1 cellular context compared by ENCODE assay signal in genomic region chr18:2518473-2518872, GRCh38.
TF ChIP-seq lines count a peak whose summit lies in the region.

No MANE protein-coding gene starts in this region.

TF ChIP-seq in HepG2, 621 proteins besides CTCF, POLR2A, EP300 and RAD21:
- TF ChIP-seq ZNF282 (IDR thresholded peaks at IDR 0.05; ENCODE audit: partially characterized antibody) (no peak), EEA1 (CRISPR knock-in tag; IDR thresholded peaks at IDR 0.05; ENCODE audit: borderline replicate concordance) (no peak), ZNF207 (IDR thresholded peaks at IDR 0.05; ENCODE audit: borderline replicate concordance) (no peak), PAF1 (CRISPR knock-in tag; IDR thresholded peaks at IDR 0.05) (no peak), DMAP1 (CRISPR knock-in tag; IDR thresholded peaks at IDR 0.05) (no peak), SRY (CRISPR knock-in tag; IDR thresholded peaks at IDR 0.05) (no peak), ZNF672 (CRISPR knock-in tag; IDR thresholded peaks at IDR 0.05) (no peak), ZNF333 (CRISPR knock-in tag; IDR thresholded peaks at IDR 0.05; ENCODE audit: borderline replicate concordance) (no peak), CENPBD1 (CRISPR knock-in tag; IDR thresholded peaks at IDR 0.05; ENCODE audit: borderline replicate concordance, low read depth) (no peak), HMGXB4 (CRISPR knock-in tag; IDR thresholded peaks at IDR 0.05; ENCODE audit: borderline replicate concordance in 1 of 2, low read depth in 1 of 2) (no peak), ZSCAN29 (CRISPR knock-in tag; conservative IDR thresholded peaks at IDR 0.05) (no peak)
- TF ChIP-seq, protein P1, sequence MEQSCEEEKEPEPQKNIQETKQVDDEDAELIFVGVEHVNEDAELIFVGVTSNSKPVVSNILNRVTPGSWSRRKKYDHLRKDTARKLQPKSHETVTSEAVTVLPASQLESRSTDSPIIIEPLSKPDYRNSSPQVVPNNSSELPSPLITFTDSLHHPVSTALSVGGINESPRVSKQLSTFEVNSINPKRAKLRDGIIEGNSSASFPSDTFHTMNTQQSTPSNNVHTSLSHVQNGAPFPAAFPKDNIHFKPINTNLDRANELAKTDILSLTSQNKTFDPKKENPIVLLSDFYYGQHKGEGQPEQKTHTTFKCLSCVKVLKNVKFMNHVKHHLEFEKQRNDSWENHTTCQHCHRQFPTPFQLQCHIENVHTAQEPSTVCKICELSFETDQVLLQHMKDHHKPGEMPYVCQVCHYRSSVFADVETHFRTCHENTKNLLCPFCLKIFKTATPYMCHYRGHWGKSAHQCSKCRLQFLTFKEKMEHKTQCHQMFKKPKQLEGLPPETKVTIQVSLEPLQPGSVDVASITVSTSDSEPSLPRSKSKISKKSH (CRISPR knock-in tag; IDR thresholded peaks at IDR 0.05; ENCODE audit: borderline replicate concordance): no peak
- TF ChIP-seq, protein P2, sequence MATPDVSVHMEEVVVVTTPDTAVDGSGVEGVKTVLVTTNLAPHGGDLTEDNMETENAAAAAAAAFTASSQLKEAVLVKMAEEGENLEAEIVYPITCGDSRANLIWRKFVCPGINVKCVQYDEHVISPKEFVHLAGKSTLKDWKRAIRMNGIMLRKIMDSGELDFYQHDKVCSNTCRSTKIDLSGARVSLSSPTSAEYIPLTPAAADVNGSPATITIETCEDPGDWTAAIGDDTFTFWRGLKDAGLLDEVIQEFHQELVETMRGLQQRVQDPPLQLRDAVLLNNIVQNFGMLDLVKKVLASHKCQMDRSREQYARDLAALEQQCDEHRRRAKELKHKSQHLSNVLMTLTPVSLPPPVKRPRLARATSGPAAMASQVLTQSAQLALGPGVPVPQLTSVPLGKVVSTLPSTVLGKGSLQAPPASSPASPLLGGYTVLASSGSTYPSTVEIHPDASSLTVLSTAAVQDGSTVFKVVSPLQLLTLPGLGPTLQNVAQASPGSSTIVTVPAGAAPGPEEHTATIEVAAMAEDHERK (CRISPR knock-in tag; IDR thresholded peaks at IDR 0.05; ENCODE audit: low read depth): no peak
